Comparison of ENCODE assay signal across 8 cellular contexts in genomic region chr18:2655153-2655953, GRCh38. TPM values are rescaled to one million over a fixed set of nuclear protein-coding genes. Genes with fewer than 3 reads are reported as not detected.
DNase-seq lines count a peak whose midpoint lies in the region; ATAC-seq, FAIRE-seq and TF ChIP-seq lines count a peak whose summit lies in the region.

TSS of gene SMCHD1 (plus strand) at chr18:2655726. CDS start at chr18:2656076, 350 bp downstream.

- H3K79me2 ChIP-seq in OCI-LY3 (ENCODE audit: low read length) (peaks cover 47% of the 10 kb centered on the region), endothelial cell of umbilical vein (ENCODE audit: control insufficient read depth, insufficient read depth, low read length) (peaks cover 44% of the 10 kb centered on the region)

- intact Hi-C loops in endothelial cell of umbilical vein (cut with micrococcal nuclease), result loop anchor here (2.0 to 10.0 kb wide), 5 partner anchors 19 to 357 kb away; partner anchors contain the start of genes LPIN2, METTL4 and NDC80

- H3K4me2 ChIP-seq in OCI-LY3 (ENCODE audit: low read length), result peak within 1 kb of the TSS; percentile 96
- H3K4me2 ChIP-seq in endothelial cell of umbilical vein (ENCODE audit: insufficient read depth, low read length), result peak within 1 kb of the TSS; percentile 97

- H3K36me3 ChIP-seq in HUES6 (ENCODE audit: control insufficient read depth, insufficient read depth, low read length) (no peaks in the 10 kb centered on the region), OCI-LY3 (replicated peaks; ENCODE audit: low read depth, low read length) (peaks cover 8% of the 10 kb centered on the region), endothelial cell of umbilical vein (ENCODE audit: control insufficient read depth in 2 of 2, extremely low read depth in 1 of 2, insufficient read depth in 2 of 2, low read length in 2 of 2) (no peaks in the 10 kb centered on the region)

- H3K4me1 ChIP-seq in HUES6 (ENCODE audit: control insufficient read depth, insufficient read depth, low read length) (peaks cover 14% of the 10 kb centered on the region), OCI-LY3 (ENCODE audit: low read length) (peaks cover 33% of the 10 kb centered on the region), endothelial cell of umbilical vein (ENCODE audit: control insufficient read depth, extremely low read depth, insufficient read depth, low read length) (peaks cover 32% of the 10 kb centered on the region)

- H3K9me3 ChIP-seq in HUES6 (ENCODE audit: control insufficient read depth, insufficient read depth, low read depth, low read length) (no peaks in the 10 kb centered on the region), OCI-LY3 (ENCODE audit: insufficient read depth, low read length) (no peaks in the 10 kb centered on the region), endothelial cell of umbilical vein (replicated peaks; ENCODE audit: control insufficient read depth, insufficient read depth, low read length) (no peaks in the 10 kb centered on the region)

- TF ChIP-seq POLR2A in endothelial cell of umbilical vein (IDR thresholded peaks at IDR 0.05; ENCODE audit: low read depth, low read length), result peak; percentile 36

- peak; percentile 71 for ATAC-seq in GM21423 (IDR thresholded peaks at IDR 0.05; ENCODE audit: unreplicated experiment)

- DNase-seq in D721Med (ENCODE audit: insufficient read length, low spot score), result peak; percentile 32
- DNase-seq in activated T-cell treated with anti-CD3 and anti-CD28 coated beads for 1 hour (ENCODE audit: low read depth), result peak; percentile 80
- DNase-seq in endothelial cell of umbilical vein (ENCODE audit: low read depth, low spot score), result peak; percentile 81
- peak; percentile 60 for DNase-seq in middle frontal gyrus (ENCODE audit: extremely low spot score, low spot score)
- DNase-seq in stimulated activated CD8-positive, alpha-beta memory T cell treated with anti-CD3 and anti-CD28 coated beads, Interleukin-2, amount 100 ng/mL, for 48 hours (ENCODE audit: low read depth in 2 of 2), result peak; percentile 93 to 95

- H3K9me1 ChIP-seq in endothelial cell of umbilical vein (replicated peaks; ENCODE audit: control insufficient read depth, extremely low read depth, insufficient read depth, low read length), result no peaks in the 10 kb centered on the region

- CTCF ChIA-PET in endothelial cell of umbilical vein (lab: Charles Lee), result interaction anchor here (0.7 to 1.7 kb wide), 4 partner anchors 14 to 108 kb away, joined by 3 to 6 read pairs (median 4); no protein-coding TSS in a partner anchor

- peak within 1 kb of the TSS; percentile 60 for H2AFZ ChIP-seq in OCI-LY3 (ENCODE audit: low read depth, low read length)
- peak within 1 kb of the TSS; percentile 92 for H2AFZ ChIP-seq in endothelial cell of umbilical vein (ENCODE audit: low read depth, low read length)

- dilution Hi-C loops in endothelial cell of umbilical vein (cut with MboI; ENCODE audit: extremely low pct_ligation_motif_present, low sequenced_read_pairs), result no loop called here

- peaks cover 35% of the 10 kb centered on the region; the same call in 1 of the 2 replicates for H3K27me3 ChIP-seq in HUES6 (ENCODE audit: control insufficient read depth, insufficient read depth, low read length)
- H3K27me3 ChIP-seq in OCI-LY3 (ENCODE audit: low read depth, low read length), result peaks cover 5% of the 10 kb centered on the region; the same call in 1 of the 2 replicates
- peaks cover 0 to 4% of the 10 kb centered on the region in 2 experiments for H3K27me3 ChIP-seq in endothelial cell of umbilical vein (ENCODE audit: control insufficient read depth in 2 of 2, insufficient read depth in 2 of 2, low read length in 2 of 2)

- TSS peak; percentile 74 for BruUV-seq in endothelial cell of umbilical vein (replicated peaks; lab: Mats Ljungman, UMichigan)

- POLR2A ChIA-PET in endothelial cell of umbilical vein (lab: Charles Lee), result interaction anchor here (0.8 kb wide), 1 partner anchor 50 kb away, joined by 3 read pairs; no protein-coding TSS in a partner anchor

- TF ChIP-seq CTCF in D721Med (IDR thresholded peaks at IDR 0.05; ENCODE audit: insufficient read depth, missing control alignments) (no peak), OCI-LY3 (IDR thresholded peaks at IDR 0.05; ENCODE audit: low read depth, low read length) (no peak), endothelial cell of umbilical vein (IDR thresholded peaks at IDR 0.05; ENCODE audit: extremely low read depth in 1 of 2, insufficient read depth in 1 of 2, low read depth in 1 of 2, low read length in 2 of 2) (no peak)

- H3K27ac ChIP-seq in HUES6 (ENCODE audit: low read depth, low read length) (peak within 1 kb of the TSS; percentile 95), OCI-LY3 (ENCODE audit: low read length) (peak within 1 kb of the TSS; percentile 87), endothelial cell of umbilical vein (ENCODE audit: insufficient read depth, low read depth, low read length) (peak within 1 kb of the TSS; percentile 90)

- H3K4me3 ChIP-seq in HUES6 (ENCODE audit: low read depth, low read length), result peak within 1 kb of the TSS; percentile 97
- peak within 1 kb of the TSS; percentile 87 for H3K4me3 ChIP-seq in OCI-LY3 (ENCODE audit: low read length)
- H3K4me3 ChIP-seq in endothelial cell of umbilical vein (replicated peaks in 1 of 3; ENCODE audit: insufficient read depth in 1 of 3, low read depth in 1 of 3, low read length in 3 of 3), result peak within 1 kb of the TSS; percentile 60 to 99 (median 78)

- FAIRE-seq in D721Med (lab: Jason Lieb, UNC), result no peak
- FAIRE-seq in endothelial cell of umbilical vein (lab: Jason Lieb, UNC), result peak; percentile 38

- H3K9ac ChIP-seq in HUES6 (ENCODE audit: low read length) (peak within 1 kb of the TSS; percentile 97), OCI-LY3 (ENCODE audit: low read length) (peak within 1 kb of the TSS; percentile 87), endothelial cell of umbilical vein (replicated peaks; ENCODE audit: extremely low read depth, insufficient read depth, low read length) (peak within 1 kb of the TSS; percentile 96)

- H4K20me1 ChIP-seq in OCI-LY3 (ENCODE audit: insufficient read depth, low read length) (peaks cover 36% of the 10 kb centered on the region), endothelial cell of umbilical vein (replicated peaks; ENCODE audit: control insufficient read depth, extremely low read depth, insufficient read depth, low read length) (peaks cover 3% of the 10 kb centered on the region)

TF ChIP-seq in endothelial cell of umbilical vein, 7 proteins besides CTCF, POLR2A, EP300 and RAD21:
- TF ChIP-seq POLR2AphosphoS5 (IDR thresholded peaks at IDR 0.05; ENCODE audit: insufficient read depth, low read depth, low read length), result peak; percentile 88
- no peak for TF ChIP-seq GATA2 (IDR thresholded peaks at IDR 0.05; ENCODE audit: insufficient read depth, insufficient read length, low read depth, low read length)
- TF ChIP-seq FOS (IDR thresholded peaks at IDR 0.05; ENCODE audit: borderline replicate concordance, insufficient read depth, low read length), result no peak
- TF ChIP-seq JUN (IDR thresholded peaks at IDR 0.05; ENCODE audit: borderline replicate concordance, insufficient read depth, insufficient read length, low read depth), result no peak
- no peak for TF ChIP-seq MYC (IDR thresholded peaks at IDR 0.05; ENCODE audit: low read depth, low read length)
- TF ChIP-seq, protein P1, sequence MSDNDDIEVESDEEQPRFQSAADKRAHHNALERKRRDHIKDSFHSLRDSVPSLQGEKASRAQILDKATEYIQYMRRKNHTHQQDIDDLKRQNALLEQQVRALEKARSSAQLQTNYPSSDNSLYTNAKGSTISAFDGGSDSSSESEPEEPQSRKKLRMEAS (IDR thresholded peaks at IDR 0.05; ENCODE audit: insufficient read depth, insufficient read length), result peak; percentile 29
- no peak for TF ChIP-seq EZH2 (IDR thresholded peaks at IDR 0.05; ENCODE audit: borderline replicate concordance, low read depth, low read length, severe bottlenecking)

RNA-seq across cellular contexts. Expression of gene SMCHD1, which starts in this region (rescaled TPM):
- 36.2 and 39.9 TPM in 2 replicates for total RNA-seq in endothelial cell of umbilical vein
- 4.6 and 7.4 TPM in 2 replicates for polyA plus RNA-seq in endothelial cell of umbilical vein
- polyA plus RNA-seq in endothelial cell of umbilical vein (2011; cell fraction: cytosol; rRNA removed), result 8.4 and 9.7 TPM in 2 replicates
- 31.6 and 42.1 TPM in 2 replicates for polyA plus RNA-seq in endothelial cell of umbilical vein (2011; cell fraction: nucleus; rRNA removed)
- polyA plus RNA-seq in endothelial cell of umbilical vein (2012), result 14.2 and 17.7 TPM in 2 replicates
- 34.5 and 41.3 TPM in 2 replicates for polyA minus RNA-seq in endothelial cell of umbilical vein
- polyA minus RNA-seq in endothelial cell of umbilical vein (2011; cell fraction: cytosol; rRNA and poly(A)+ RNA removed), result 35.9 TPM
- polyA minus RNA-seq in endothelial cell of umbilical vein (2011; cell fraction: nucleus; rRNA and poly(A)+ RNA removed), result 106 and 128 TPM in 2 replicates

Comparison
In these comparisons a context has a peak if more than half of its experiments do, and no peak if none do; other contexts are left out.
1. Peak in every context shown above with its lines: DNase-seq, ATAC-seq, H3K4me3 ChIP-seq and H3K27ac ChIP-seq.
2. DNase-seq: peak in every context shown above with its lines; median percentile 94 in stimulated activated CD8-positive, alpha-beta memory T cell treated with anti-CD3 and anti-CD28 coated beads, Interleukin-2, amount 100 ng/mL, for 48 hours; 81 in endothelial cell of umbilical vein; 80 in activated T-cell treated with anti-CD3 and anti-CD28 coated beads for 1 hour; 60 in middle frontal gyrus; 32 in D721Med.